In genomic region chr21:41825216-41825615, GRCh38 we compare ENCODE assay signal across 1 cellular context.
TF ChIP-seq lines count a peak whose summit lies in the region.

No MANE protein-coding gene starts in this region.

TF ChIP-seq in HepG2, 621 proteins besides CTCF, POLR2A, EP300 and RAD21:
- TF ChIP-seq HCFC1 (IDR thresholded peaks at IDR 0.05; ENCODE audit: low read depth, low read length) (no peak), ATF7 (IDR thresholded peaks at IDR 0.05) (peak; percentile 35; the same call in 1 of the 2 replicates), ATF7 (CRISPR knock-in tag; IDR thresholded peaks at IDR 0.05) (no peak), KDM2A (CRISPR knock-in tag; IDR thresholded peaks at IDR 0.05; ENCODE audit: borderline replicate concordance, low read depth) (no peak), CENPX (CRISPR knock-in tag; IDR thresholded peaks at IDR 0.05) (no peak)
